ENCODE assay signal across 22 cellular contexts in the genomic region with DNA sequence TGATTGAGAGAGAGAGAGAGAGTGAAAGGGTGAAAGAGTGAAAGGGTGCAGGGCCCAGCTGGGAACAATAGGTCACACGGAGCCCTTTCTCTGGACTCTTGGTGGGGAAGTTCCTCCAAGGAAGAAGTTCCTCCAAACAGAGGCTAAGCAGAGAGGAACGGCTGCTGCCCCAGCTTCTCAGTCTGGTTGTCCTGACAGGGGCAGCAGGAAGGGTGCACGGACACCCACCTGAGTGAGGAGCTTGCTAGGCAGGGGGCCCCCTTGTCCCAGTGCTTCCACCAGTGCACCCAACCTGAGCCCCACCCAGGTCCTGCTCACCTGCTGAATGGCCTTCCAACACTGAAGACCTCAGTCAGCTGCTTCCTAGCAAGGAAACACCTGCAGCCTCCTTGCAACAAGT. TPM values are rescaled to one million over a fixed set of nuclear protein-coding genes. Genes with fewer than 3 reads are reported as not detected.
"Had no signal": no experiment of that assay in that cellular context is flagged by ENCODE, and none has a peak within 500 bp of the region (broad histone marks: within the 10 kb centered on the region; RNA-seq: fewer than 3 reads in every experiment).

No MANE protein-coding gene starts in this region.

- H3K27me3 ChIP-seq: SJSA1 had no signal

- DNase-seq: Kasumi-1, MM.1S, NCI-H1092 treated with DMSO at 0.1 percent for 48 hours, NCI-H1436, NCI-H187, NCI-H2029, NCI-H2081 treated with DMSO at 0.1 percent for 48 hours, NCI-H2171, NCI-H226, NCI-H446, NCI-H510A, NCI-H524 treated with DMSO at 0.1 percent for 48 hours, NCI-H69, NCI-H774, Right ventricle myocardium superior, SIG-M5 had no signal

- H3K4me1 ChIP-seq: SJSA1 had no signal

- H3K27ac ChIP-seq: HL-60, KMS-11, SJSA1, SK-N-MC had no signal

- H3K4me2 ChIP-seq: KMS-11 had no signal

- H3K36me3 ChIP-seq: SJSA1 had no signal

- H3K4me3 ChIP-seq: K562, SJSA1, SK-N-MC had no signal

- ATAC-seq: K562 had no signal

RNA-seq across cellular contexts. Expression of gene MYL10, which starts 38.9 kb away (rescaled TPM):
- total RNA-seq: K562, M059J, Right ventricle myocardium superior, SJSA1 had no signal
